Comparison of ENCODE assay signal across 8 cellular contexts in genomic region chr7:2353113-2353512, GRCh38. TPM values are rescaled to one million over a fixed set of nuclear protein-coding genes. Genes with fewer than 3 reads are reported as not detected.
A peak's percentile ranks its signal among the peaks of the same experiment; 100 is the strongest.
DNase-seq lines count a peak whose midpoint lies in the region; FAIRE-seq and TF ChIP-seq lines count a peak whose summit lies in the region.

No MANE protein-coding gene starts in this region.

- TF ChIP-seq RAD21 in H1 (IDR thresholded peaks at IDR 0.05 in 1 of 2, conservative IDR thresholded peaks at IDR 0.05 in 1 of 2; ENCODE audit: low read depth in 2 of 2, low read length in 2 of 2): no peak

- H4K8ac ChIP-seq in H1 (ENCODE audit: extremely low read depth, insufficient read depth, low read length) (no peak overlapping the region), neuronal stem cell (ENCODE audit: low read depth, low read length) (no peak overlapping the region)

- H3K27me3 ChIP-seq in CD8-positive, alpha-beta memory T cell (ENCODE audit: insufficient read depth, low read length, poor library complexity, severe bottlenecking): no peaks in the 10 kb centered on the region
- H3K27me3 ChIP-seq in NT2/D1 (ENCODE audit: insufficient read depth, insufficient read length) (no peaks in the 10 kb centered on the region), H1 (replicated peaks in 1 of 4; ENCODE audit: control insufficient read depth in 3 of 4, extremely low read depth in 1 of 4, insufficient read depth in 3 of 4, low read length in 3 of 4) (no peaks in the 10 kb centered on the region), neuronal stem cell (ENCODE audit: control insufficient read depth in 3 of 3, insufficient read depth in 3 of 3, low read depth in 1 of 3, low read length in 3 of 3) (no peaks in the 10 kb centered on the region), Peyer's patch (no peaks in the 10 kb centered on the region)

- peaks cover 24 to 37% (median 33%) of the 10 kb centered on the region in 3 donors for H3K4me1 Mint-ChIP-seq in CD8-positive, alpha-beta memory T cell

- peak overlapping the region; percentile 54 for H4K91ac ChIP-seq in H1 (replicated peaks; ENCODE audit: insufficient read length, low read length)
- H4K91ac ChIP-seq in neuronal stem cell (ENCODE audit: low read depth, low read length, poor library complexity): no peak overlapping the region

- H3K9me3 ChIP-seq in CD8-positive, alpha-beta memory T cell (ENCODE audit: low read length): no peaks in the 10 kb centered on the region
- no peaks in the 10 kb centered on the region for H3K9me3 ChIP-seq in NT2/D1 (ENCODE audit: insufficient read depth, low read length)
- H3K9me3 ChIP-seq in H1 (ENCODE audit: insufficient read depth in 2 of 2, low read depth in 1 of 2, low read length in 1 of 2): no peaks in the 10 kb centered on the region
- H3K9me3 ChIP-seq in neuronal stem cell (replicated peaks in 1 of 2; ENCODE audit: control insufficient read depth in 2 of 2, insufficient read depth in 1 of 2, low read depth in 1 of 2, low read length in 2 of 2): peaks cover 0 to 2% of the 10 kb centered on the region in 2 donors
- H3K9me3 ChIP-seq in Peyer's patch: no peaks in the 10 kb centered on the region

- H2AK5ac ChIP-seq in H1 (ENCODE audit: low read depth, low read length) (no peak overlapping the region; the same call in 1 of the 2 replicates), neuronal stem cell (ENCODE audit: low read depth, low read length) (peak overlapping the region; percentile 60)

- peak overlapping the region; percentile 60 to 80 for H3K4me2 ChIP-seq in H1 (ENCODE audit: insufficient read depth in 1 of 2, low read depth in 2 of 2, low read length in 2 of 2)
- H3K4me2 ChIP-seq in neuronal stem cell (ENCODE audit: insufficient read depth, low read length, poor library complexity, severe bottlenecking): peak overlapping the region; percentile 57

- no peak for DNase-seq in CD8-positive, alpha-beta memory T cell
- DNase-seq in NT2/D1 (ENCODE audit: low read depth, low spot score) (no peak), H1 (ENCODE audit: low read depth in 1 of 2, low spot score in 2 of 2) (no peak), neuronal stem cell (ENCODE audit: low spot score) (no peak), germinal center (ENCODE audit: low spot score) (no peak), DMS53 (lab: John Stamatoyannopoulos, UW) (no peak), Peyer's patch (no peak)
- DNase-seq in stimulated activated CD4-positive, alpha-beta T cell treated with anti-CD3 and anti-CD28 coated beads, Interleukin-12 subunit alpha, Interleukin-12 subunit beta, amount 100 ng/mL, for 4 hours: no peak

- H3K36me3 Mint-ChIP-seq in CD8-positive, alpha-beta memory T cell: peaks cover 3 to 25% (median 4%) of the 10 kb centered on the region in 3 donors

- no peaks in the 10 kb centered on the region for H3K27me3 Mint-ChIP-seq in CD8-positive, alpha-beta memory T cell

- POLR2A ChIA-PET in CD8-positive, alpha-beta memory T cell (lab: Charles Lee): no interaction called here
- POLR2A ChIA-PET in H1 (lab: Charles Lee; ENCODE audit: partially characterized antibody): interaction anchor here (0.5 to 3.5 kb wide), 12 partner anchors 9 to 111 kb away, joined by 3 to 69 read pairs (median 10); partner anchors contain the start of genes MRM2 and NUDT1

- H3K56ac ChIP-seq in H1 (replicated peaks; ENCODE audit: insufficient read length, low read depth, low read length): no peak overlapping the region

- no peak for FAIRE-seq in H1 (lab: Jason Lieb, UNC)

- peaks cover 5% of the 10 kb centered on the region; the same call in 1 of the 2 replicates for H3K79me1 ChIP-seq in H1 (ENCODE audit: low read depth, low read length)
- H3K79me1 ChIP-seq in neuronal stem cell (ENCODE audit: low read depth, low read length): peaks cover 6% of the 10 kb centered on the region

- H2AFZ ChIP-seq in H1 (ENCODE audit: low read length): no peak overlapping the region
- H2AFZ ChIP-seq in neuronal stem cell (ENCODE audit: low read length): no peak overlapping the region

- peaks cover 11 to 18% of the 10 kb centered on the region in 2 experiments for H4K20me1 ChIP-seq in H1 (replicated peaks in 1 of 2; ENCODE audit: control insufficient read depth in 1 of 2, insufficient read depth in 2 of 2, low read length in 2 of 2)

- H3K9me3 Mint-ChIP-seq in CD8-positive, alpha-beta memory T cell: no peaks in the 10 kb centered on the region

- peak overlapping the region in 7 of 8 donors; percentile 99 to 100 (median 100) for H3K27ac Mint-ChIP-seq in CD8-positive, alpha-beta memory T cell

- H2BK12ac ChIP-seq in H1 (ENCODE audit: low read depth, low read length): no peak overlapping the region
- H2BK12ac ChIP-seq in neuronal stem cell (ENCODE audit: low read length): no peak overlapping the region

- peaks cover 8% of the 10 kb centered on the region for H3K23me2 ChIP-seq in H1 (ENCODE audit: low read depth, low read length)

- 94% methylated on average over 11 of the region's 11 CpGs; no CpG with 5 or more reads in 1 of the 2 experiments for WGBS in H1 (ENCODE audit: extremely low coverage in 1 of 2, insufficient coverage in 1 of 2, insufficient read length in 1 of 2, insufficient replicate concordance in 2 of 2, low coverage in 1 of 2, low lambda C conversion rate in 2 of 2, missing lambda C conversion rate in 1 of 2), 2 experiments
- no CpG with 5 or more reads among the region's 11 CpGs for WGBS in neuronal stem cell (ENCODE audit: extremely low coverage in 2 of 2, insufficient read length in 2 of 2, insufficient replicate concordance in 1 of 2), 2 donors

- H3K27ac ChIP-seq in CD8-positive, alpha-beta memory T cell (ENCODE audit: low read depth, low read length): no peak overlapping the region
- H3K27ac ChIP-seq in H1 (ENCODE audit: low read depth, low read length) (no peak overlapping the region), neuronal stem cell (replicated peaks; ENCODE audit: low read length) (no peak overlapping the region), Peyer's patch (no peak overlapping the region)

- no peak overlapping the region for H3K4me3 ChIP-seq in CD8-positive, alpha-beta memory T cell (ENCODE audit: low read length)
- peak overlapping the region; percentile 99 for H3K4me3 ChIP-seq in NT2/D1 (ENCODE audit: insufficient read length, low read depth)
- peak overlapping the region; percentile 93 to 100 (median 96) for H3K4me3 ChIP-seq in H1 (ENCODE audit: extremely low read depth in 1 of 4, insufficient read depth in 2 of 4, low read depth in 3 of 4, low read length in 4 of 4)
- peak overlapping the region; percentile 97 to 99 for H3K4me3 ChIP-seq in neuronal stem cell (ENCODE audit: low read length in 2 of 2)
- H3K4me3 ChIP-seq in Peyer's patch: peak overlapping the region in 1 of 4 donors; percentile 97

- H3K4ac ChIP-seq in H1 (replicated peaks; ENCODE audit: insufficient read length, low read depth, low read length): peak overlapping the region; percentile 72
- H3K4ac ChIP-seq in neuronal stem cell (ENCODE audit: low read length): no peak overlapping the region

- H4K5ac ChIP-seq in H1 (ENCODE audit: insufficient read length, low read depth, low read length): no peak overlapping the region

- no peak overlapping the region for H3K23ac ChIP-seq in H1 (ENCODE audit: insufficient read length)
- no peak overlapping the region for H3K23ac ChIP-seq in neuronal stem cell (ENCODE audit: low read depth, low read length, poor library complexity)

- H3K14ac ChIP-seq in H1 (ENCODE audit: insufficient read length): no peak overlapping the region
- no peak overlapping the region for H3K14ac ChIP-seq in neuronal stem cell (ENCODE audit: low read length)

- CTCF ChIA-PET in CD8-positive, alpha-beta memory T cell (lab: Charles Lee): interaction anchor here (0.9 to 1.6 kb wide), 3 partner anchors 53 to 357 kb away, joined by 3 to 5 read pairs (median 4); no protein-coding TSS in a partner anchor
- CTCF ChIA-PET in H1 (lab: Charles Lee; ENCODE audit: partially characterized antibody): no interaction called here

- peaks cover 32 to 78% of the 10 kb centered on the region in 2 experiments for H3K79me2 ChIP-seq in H1 (ENCODE audit: control insufficient read depth in 1 of 2, insufficient read depth in 2 of 2, low read length in 2 of 2)

- H3K18ac ChIP-seq in H1 (ENCODE audit: extremely low read depth, low read length) (0 out of 2 replicates have a peak overlapping the region, but pooled peaks have one; percentile 65), neuronal stem cell (ENCODE audit: low read length) (no peak overlapping the region)

- TF ChIP-seq POLR2A in H1 (IDR thresholded peaks at IDR 0.05; ENCODE audit: control extremely low read depth in 1 of 2, low read depth in 2 of 2, low read length in 2 of 2) (no peak), Peyer's patch (IDR thresholded peaks at IDR 0.05) (no peak)

- H3K9ac ChIP-seq in NT2/D1 (ENCODE audit: insufficient read length, low read depth) (peak overlapping the region; percentile 97), H1 (replicated peaks in 1 of 4; ENCODE audit: extremely low read depth in 1 of 4, low read depth in 3 of 4, low read length in 3 of 4) (peak overlapping the region in 1 of 4 experiments; percentile 89; a peak in 4 of 7 replicates), neuronal stem cell (ENCODE audit: low read depth, low read length, poor library complexity) (no peak overlapping the region)

- H2BK120ac ChIP-seq in H1 (replicated peaks; ENCODE audit: low read depth, low read length): no peak overlapping the region
- no peak overlapping the region for H2BK120ac ChIP-seq in neuronal stem cell (ENCODE audit: low read depth, low read length)

- peaks cover 33% of the 10 kb centered on the region for H3K4me1 ChIP-seq in CD8-positive, alpha-beta memory T cell (ENCODE audit: insufficient read depth, low read length)
- H3K4me1 ChIP-seq in NT2/D1 (ENCODE audit: insufficient read depth, insufficient read length) (peaks cover 4% of the 10 kb centered on the region), H1 (replicated peaks in 1 of 4; ENCODE audit: control insufficient read depth in 3 of 4, insufficient read depth in 4 of 4, low read length in 3 of 4) (peaks cover 0 to 1% (median 0%) of the 10 kb centered on the region in 4 experiments; a peak in 4 of 7 replicates), neuronal stem cell (ENCODE audit: control insufficient read depth in 2 of 2, insufficient read depth in 1 of 2, low read depth in 1 of 2, low read length in 2 of 2) (peaks cover 8 to 9% of the 10 kb centered on the region in 2 donors), Peyer's patch (peaks cover 0 to 25% (median 15%) of the 10 kb centered on the region in 4 donors)

- TF ChIP-seq CTCF in H1 (IDR thresholded peaks at IDR 0.05; ENCODE audit: control extremely low read depth in 1 of 3, insufficient read depth in 1 of 3, low read depth in 1 of 3, low read length in 3 of 3) (no peak), Peyer's patch (IDR thresholded peaks at IDR 0.05) (no peak)

- H2BK5ac ChIP-seq in H1 (ENCODE audit: low read depth, low read length) (peak overlapping the region; percentile 99; the same call in 1 of the 2 replicates), neuronal stem cell (ENCODE audit: low read length) (no peak overlapping the region)

- H2BK15ac ChIP-seq in H1 (ENCODE audit: low read length) (no peak overlapping the region), neuronal stem cell (ENCODE audit: low read length) (no peak overlapping the region)

- no peak overlapping the region for H2BK20ac ChIP-seq in H1 (ENCODE audit: low read length)

- no peak for TF ChIP-seq EP300 in H1 (IDR thresholded peaks at IDR 0.05; ENCODE audit: borderline replicate concordance in 1 of 2, low read depth in 2 of 2, low read length in 2 of 2)

- peak overlapping the region; percentile 91 to 98 (median 95) for H3K4me3 Mint-ChIP-seq in CD8-positive, alpha-beta memory T cell

- peaks cover 7% of the 10 kb centered on the region for H3K36me3 ChIP-seq in CD8-positive, alpha-beta memory T cell (ENCODE audit: insufficient read depth, low read length)
- peaks cover 50% of the 10 kb centered on the region for H3K36me3 ChIP-seq in NT2/D1 (ENCODE audit: insufficient read depth, insufficient read length, low read length)
- peaks cover 2 to 11% (median 3%) of the 10 kb centered on the region in 4 experiments; a peak in 6 of 8 replicates for H3K36me3 ChIP-seq in H1 (ENCODE audit: control insufficient read depth in 2 of 4, insufficient read depth in 4 of 4, low read length in 3 of 4)
- H3K36me3 ChIP-seq in neuronal stem cell (replicated peaks in 1 of 2; ENCODE audit: control insufficient read depth in 2 of 2, insufficient read depth in 2 of 2, low read length in 2 of 2): peaks cover 10 to 28% of the 10 kb centered on the region in 2 donors
- peaks cover 0 to 8% (median 0%) of the 10 kb centered on the region in 3 donors for H3K36me3 ChIP-seq in Peyer's patch

RNA-seq across cellular contexts. Expression of gene EIF3B, which starts 1.5 kb away (rescaled TPM):
- 100 to 1,000 TPM; 284 to 293 TPM for total RNA-seq in CD8-positive, alpha-beta memory T cell
- 129 TPM for polyA plus RNA-seq in CD8-positive, alpha-beta memory T cell
- total RNA-seq in H1 (2021; fragmentation: NEBNext Ultra II Directional; extraction: Animal tissue kit (Norgen Biotek cat#: 25700)): 306 and 316 TPM in 2 replicates
- 167 and 211 TPM in 2 replicates for polyA plus RNA-seq in H1 (2011; rRNA removed)
- 181 TPM for polyA plus RNA-seq in H1 (2011; cell fraction: cytosol; rRNA removed)
- polyA plus RNA-seq in H1 (2011; cell fraction: nucleus; rRNA removed): 316 TPM
- 268 to 336 TPM (median 277 TPM) in 4 replicates for polyA plus RNA-seq in H1 (2012, experiment 1 of 2)
- 155 TPM for polyA plus RNA-seq in H1 (2012, experiment 2 of 2)
- polyA plus RNA-seq in H1 (2013, experiment 1 of 2): 177 TPM
- polyA plus RNA-seq in H1 (2013, experiment 2 of 2): 161 TPM
- polyA minus RNA-seq in H1 (2011; rRNA and poly(A)+ RNA removed): 182 and 192 TPM in 2 replicates
- polyA minus RNA-seq in H1 (2011; cell fraction: cytosol; rRNA and poly(A)+ RNA removed): 142 TPM
- 129 TPM for polyA minus RNA-seq in H1 (2011; cell fraction: nucleus; rRNA and poly(A)+ RNA removed)
- 81.1 TPM for polyA plus RNA-seq in neuronal stem cell (2013, experiment 1 of 2)
- 83.2 TPM for polyA plus RNA-seq in neuronal stem cell (2013, experiment 2 of 2)
- total RNA-seq in Peyer's patch: 100 to 1,000 TPM in 2 of 4 donors, 10 to 100 TPM in 2; 75.3 to 156 (median 97.4) TPM

RNA-seq across cellular contexts. Expression of gene SNX8, which starts 38.9 kb away (rescaled TPM):
- total RNA-seq in CD8-positive, alpha-beta memory T cell: 10 to 100 TPM; 40.3 to 42.3 TPM
- 6.5 TPM for polyA plus RNA-seq in CD8-positive, alpha-beta memory T cell
- 46.2 and 49.5 TPM in 2 replicates for total RNA-seq in H1 (2021; fragmentation: NEBNext Ultra II Directional; extraction: Animal tissue kit (Norgen Biotek cat#: 25700))
- polyA plus RNA-seq in H1 (2011; rRNA removed): 69.2 and 70.8 TPM in 2 replicates
- polyA plus RNA-seq in H1 (2011; cell fraction: cytosol; rRNA removed): 43.8 TPM
- polyA plus RNA-seq in H1 (2011; cell fraction: nucleus; rRNA removed): 87.4 TPM
- polyA plus RNA-seq in H1 (2012, experiment 1 of 2): 24.9 to 55.7 TPM (median 48.9 TPM) in 4 replicates
- polyA plus RNA-seq in H1 (2012, experiment 2 of 2): 15.1 TPM
- polyA plus RNA-seq in H1 (2013, experiment 1 of 2): 13.0 TPM
- 12.5 TPM for polyA plus RNA-seq in H1 (2013, experiment 2 of 2)
- polyA minus RNA-seq in H1 (2011; rRNA and poly(A)+ RNA removed): 76.9 and 104 TPM in 2 replicates
- 27.6 TPM for polyA minus RNA-seq in H1 (2011; cell fraction: cytosol; rRNA and poly(A)+ RNA removed)
- polyA minus RNA-seq in H1 (2011; cell fraction: nucleus; rRNA and poly(A)+ RNA removed): 30.4 TPM
- 10.4 TPM for polyA plus RNA-seq in neuronal stem cell (2013, experiment 1 of 2)
- 12.5 TPM for polyA plus RNA-seq in neuronal stem cell (2013, experiment 2 of 2)
- total RNA-seq in Peyer's patch: 10 to 100 TPM; 10.5 to 38.8 (median 19.2) TPM

RNA-seq across cellular contexts. Expression of gene CHST12, which starts 50.3 kb away (rescaled TPM):
- 1 to 10 TPM; 7.7 to 8.3 TPM for total RNA-seq in CD8-positive, alpha-beta memory T cell
- 63.0 TPM for polyA plus RNA-seq in CD8-positive, alpha-beta memory T cell
- 13.4 and 18.2 TPM in 2 replicates for total RNA-seq in H1 (2021; fragmentation: NEBNext Ultra II Directional; extraction: Animal tissue kit (Norgen Biotek cat#: 25700))
- 24.1 and 28.0 TPM in 2 replicates for polyA plus RNA-seq in H1 (2011; rRNA removed)
- polyA plus RNA-seq in H1 (2011; cell fraction: cytosol; rRNA removed): 13.3 TPM
- 14.9 TPM for polyA plus RNA-seq in H1 (2011; cell fraction: nucleus; rRNA removed)
- polyA plus RNA-seq in H1 (2012, experiment 1 of 2): 9.4 to 12.3 TPM (median 11.3 TPM) in 4 replicates
- 9.6 TPM for polyA plus RNA-seq in H1 (2012, experiment 2 of 2)
- polyA plus RNA-seq in H1 (2013, experiment 1 of 2): 20.2 TPM
- 21.4 TPM for polyA plus RNA-seq in H1 (2013, experiment 2 of 2)
- polyA minus RNA-seq in H1 (2011; rRNA and poly(A)+ RNA removed): 5.8 and 7.4 TPM in 2 replicates
- 16.1 TPM for polyA minus RNA-seq in H1 (2011; cell fraction: cytosol; rRNA and poly(A)+ RNA removed)
- polyA minus RNA-seq in H1 (2011; cell fraction: nucleus; rRNA and poly(A)+ RNA removed): 8.9 TPM
- 12.5 TPM for polyA plus RNA-seq in neuronal stem cell (2013, experiment 1 of 2)
- polyA plus RNA-seq in neuronal stem cell (2013, experiment 2 of 2): 12.7 TPM
- total RNA-seq in Peyer's patch: 10 to 100 TPM in 3 of 4 donors, 1 to 10 TPM in 1; 6.0 to 17.3 (median 13.1) TPM
